In genomic region chr19:1947651-1948209, GRCh38 we compare ENCODE assay signal across 1 cellular context.
TF ChIP-seq lines count a peak whose summit lies in the region.

No MANE protein-coding gene starts in this region.

TF ChIP-seq in HepG2, 621 proteins besides CTCF, POLR2A, EP300 and RAD21:
- no peak for TF ChIP-seq ZC3H13 (CRISPR knock-in tag; IDR thresholded peaks at IDR 0.05)
- TF ChIP-seq AGO2 (optimal IDR thresholded peaks at IDR 0.05; ENCODE audit: low read depth, low read length): peak; percentile 30
